Comparison of ENCODE assay signal across 8 cellular contexts in genomic region chrX:47854474-47854873, GRCh38. TPM values are rescaled to one million over a fixed set of nuclear protein-coding genes. Genes with fewer than 3 reads are reported as not detected.
A peak's percentile ranks its signal among the peaks of the same experiment; 100 is the strongest.
DNase-seq lines count a peak whose midpoint lies in the region; ATAC-seq and TF ChIP-seq lines count a peak whose summit lies in the region.

No MANE protein-coding gene starts in this region.

- H2AFZ ChIP-seq in hepatocyte = no peak overlapping the region

- TF ChIP-seq CTCF in BJ (IDR thresholded peaks at IDR 0.05; ENCODE audit: insufficient read depth, low read depth, low read length) (peak; percentile 55), hepatocyte (IDR thresholded peaks at IDR 0.05; ENCODE audit: poor library complexity) (peak; percentile 45), thyroid gland (IDR thresholded peaks at IDR 0.05) (peak in 4 of 6 experiments; percentile 20 to 56 (median 47))

- no peaks in the 10 kb centered on the region for H3K9me2 ChIP-seq in hepatocyte (replicated peaks; ENCODE audit: insufficient read depth)

- H3K79me2 ChIP-seq in hepatocyte = no peaks in the 10 kb centered on the region

- no peak overlapping the region for H3K27ac ChIP-seq in hepatocyte
- H3K27ac ChIP-seq in thyroid gland = no peak overlapping the region

- H3K4me1 ChIP-seq in hepatocyte (ENCODE audit: insufficient read depth) = no peaks in the 10 kb centered on the region
- no peaks in the 10 kb centered on the region for H3K4me1 ChIP-seq in thyroid gland

- POLR2A ChIA-PET in BJ (lab: Charles Lee) = no interaction called here

- TF ChIP-seq EP300 in Ishikawa (IDR thresholded peaks at IDR 0.05; ENCODE audit: borderline replicate concordance) = no peak

- H3K4me3 ChIP-seq in BJ (ENCODE audit: low read depth, low read length) = no peak overlapping the region
- H3K4me3 ChIP-seq in hepatocyte = no peak overlapping the region
- no peak overlapping the region for H3K4me3 ChIP-seq in thyroid gland (replicated peaks in 1 of 3)

- H3K36me3 ChIP-seq in BJ (ENCODE audit: control insufficient read depth, insufficient read depth, low read length) = no peaks in the 10 kb centered on the region
- no peaks in the 10 kb centered on the region for H3K36me3 ChIP-seq in hepatocyte (replicated peaks; ENCODE audit: insufficient read depth, low read depth)
- H3K36me3 ChIP-seq in thyroid gland = no peaks in the 10 kb centered on the region

- no peaks in the 10 kb centered on the region for H4K20me1 ChIP-seq in hepatocyte (ENCODE audit: insufficient read depth, poor library complexity, severe bottlenecking)

- 0 out of 2 replicates have a peak, but pooled peaks have one; percentile 14 for TF ChIP-seq RAD21 in Ishikawa (IDR thresholded peaks at IDR 0.05; ENCODE audit: low read depth)

- no peaks in the 10 kb centered on the region for H3K9me3 ChIP-seq in hepatocyte (ENCODE audit: low read depth)
- H3K9me3 ChIP-seq in thyroid gland = no peaks in the 10 kb centered on the region

- H3K27me3 ChIP-seq in BJ (ENCODE audit: control insufficient read depth, insufficient read depth, low read length) = no peaks in the 10 kb centered on the region
- H3K27me3 ChIP-seq in hepatocyte = no peaks in the 10 kb centered on the region
- no peaks in the 10 kb centered on the region for H3K27me3 ChIP-seq in thyroid gland

- ATAC-seq in HG03280 (IDR thresholded peaks at IDR 0.05; ENCODE audit: unreplicated experiment) (no peak), GM21619 (IDR thresholded peaks at IDR 0.05; ENCODE audit: unreplicated experiment) (no peak)

- DNase-seq in BJ (ENCODE audit: low read depth) (no peak), hepatocyte (ENCODE audit: low spot score) (peak; percentile 30), thyroid gland (peak; percentile 36 to 41), NCI-H345 (lab: John Stamatoyannopoulos, UW) (no peak)
- peak; percentile 6 for DNase-seq in activated naive CD4-positive, alpha-beta T cell treated with Interleukin-2 at 50 U/mL for 16 hours

- intact Hi-C loops in thyroid gland (cut with DNase I) = no loop called here

- 78% methylated on average over 10 of the region's 10 CpGs for WGBS in hepatocyte (ENCODE audit: low lambda C conversion rate, missing lambda C conversion rate)
- WGBS in thyroid gland, 2 donors = 52 to 58% methylated on average over 10 of the region's 10 CpGs

- no peak overlapping the region for H3K4me2 ChIP-seq in hepatocyte

- CTCF ChIA-PET in BJ (lab: Yijun Ruan, JAX) = interaction anchor here (1.1 to 5.7 kb wide), 6 partner anchors 10 to 357 kb away, joined by 3 to 32 read pairs (median 4); partner anchors contain the start of gene ZNF81

- no peak for TF ChIP-seq POLR2A in thyroid gland (IDR thresholded peaks at IDR 0.05)

TF ChIP-seq in Ishikawa, 13 proteins besides CTCF, POLR2A, EP300 and RAD21:
- no peak for TF ChIP-seq EGR1 (IDR thresholded peaks at IDR 0.05)
- no peak for TF ChIP-seq ZBTB7A (IDR thresholded peaks at IDR 0.05; ENCODE audit: low read depth)
- no peak for TF ChIP-seq TCF12 (IDR thresholded peaks at IDR 0.05; ENCODE audit: low read depth)
- no peak for TF ChIP-seq USF1 (IDR thresholded peaks at IDR 0.05)
- no peak for TF ChIP-seq NFIC (IDR thresholded peaks at IDR 0.05)
- no peak for TF ChIP-seq FOXM1 (IDR thresholded peaks at IDR 0.05; ENCODE audit: borderline replicate concordance, low read depth)
- TF ChIP-seq MAX (IDR thresholded peaks at IDR 0.05) = no peak
- no peak for TF ChIP-seq CEBPB (IDR thresholded peaks at IDR 0.05)

RNA-seq across cellular contexts. Expression of gene ZNF81, which starts 17.8 kb away (rescaled TPM):
- 2.6 and 3.9 TPM in 2 replicates for polyA plus RNA-seq in BJ (2011; rRNA removed)
- 9.2 and 15.4 TPM in 2 replicates for polyA minus RNA-seq in BJ (2011; rRNA and poly(A)+ RNA removed)
- total RNA-seq in hepatocyte = 4.6 and 10.9 TPM in 2 replicates
- 1.9 and 4.1 TPM in 2 replicates for polyA plus RNA-seq in hepatocyte
- total RNA-seq in thyroid gland = 10 to 100 TPM in 3 of 4 donors, 1 to 10 TPM in 1; 7.1 to 17.8 (median 12.2) TPM

Comparison
In these comparisons a context has a peak if more than half of its experiments do, and no peak if none do; other contexts are left out.
1. DNase-seq: peak in activated naive CD4-positive, alpha-beta T cell treated with Interleukin-2 at 50 U/mL for 16 hours (single experiment), hepatocyte (single experiment) and thyroid gland (2 of 2); none in BJ (single experiment) and NCI-H345 (single experiment).
2. Peak in every context shown above with its lines, with median percentiles within 50 percentile points of each other: CTCF ChIP-seq.